In the genomic region with DNA sequence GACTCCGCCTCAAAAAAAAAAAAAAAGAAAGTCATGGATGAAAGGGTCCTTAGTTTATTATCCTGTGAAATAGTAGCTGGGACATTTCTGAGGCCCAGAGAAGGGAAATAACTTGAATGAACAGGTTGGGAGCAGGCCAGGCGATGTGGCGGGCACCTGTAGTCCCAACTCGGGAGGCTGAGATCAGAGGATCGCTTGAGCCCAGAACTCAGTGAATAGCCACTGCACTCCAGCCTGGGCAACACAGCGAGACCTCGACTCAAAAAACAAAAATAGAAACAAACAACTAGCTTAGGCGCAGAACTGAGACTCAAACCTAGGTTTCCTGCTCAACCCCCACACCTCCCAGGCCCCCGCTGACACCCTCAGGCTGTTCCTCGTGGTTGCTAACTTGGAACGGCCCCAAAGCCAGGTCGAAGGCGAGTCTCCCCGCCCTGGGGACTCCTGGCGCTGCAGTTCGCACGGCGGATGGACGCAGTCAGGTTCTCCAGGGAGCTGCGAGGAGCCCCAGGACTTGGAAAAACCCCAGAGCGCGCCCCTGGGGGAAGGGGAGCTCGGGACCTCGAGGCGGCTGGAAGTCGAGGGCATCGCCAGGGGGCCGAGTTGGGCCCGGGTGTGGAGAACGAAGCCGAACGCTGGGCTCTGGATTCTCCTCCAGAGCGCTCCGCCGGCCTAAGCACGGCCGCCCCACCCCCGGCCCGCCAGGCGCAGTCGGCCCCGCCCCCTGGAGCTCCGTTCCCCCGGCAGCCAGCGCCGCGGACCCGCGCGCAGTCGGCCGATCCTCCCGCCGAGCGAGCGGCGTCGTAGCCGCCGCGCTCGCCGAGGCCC, we compare ENCODE assay signal across 1 cellular context.
A peak's percentile ranks its signal among the peaks of the same experiment; 100 is the strongest.
TF ChIP-seq lines count a peak whose summit lies in the region.

TSS of gene STOX1 (plus strand) at position 768 of the 828 bp plus-strand sequence. CDS start 93 bp downstream, outside the sequence.

TF ChIP-seq in HepG2, 621 proteins besides CTCF, POLR2A, EP300 and RAD21 (continued from another document and continues in another):
- no peak for TF ChIP-seq ZNF710 (CRISPR knock-in tag; IDR thresholded peaks at IDR 0.05; ENCODE audit: borderline replicate concordance)
- peak; percentile 59 for TF ChIP-seq ZBTB7B (CRISPR knock-in tag; IDR thresholded peaks at IDR 0.05)
- TF ChIP-seq, protein P1, sequence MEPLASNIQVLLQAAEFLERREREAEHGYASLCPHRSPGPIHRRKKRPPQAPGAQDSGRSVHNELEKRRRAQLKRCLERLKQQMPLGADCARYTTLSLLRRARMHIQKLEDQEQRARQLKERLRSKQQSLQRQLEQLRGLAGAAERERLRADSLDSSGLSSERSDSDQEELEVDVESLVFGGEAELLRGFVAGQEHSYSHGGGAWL (CRISPR knock-in tag; IDR thresholded peaks at IDR 0.05) = no peak
- TF ChIP-seq ZNF33B (CRISPR knock-in tag; IDR thresholded peaks at IDR 0.05) = peak; percentile 69; the same call in 1 of the 2 replicates
- no peak for TF ChIP-seq TAF1 (CRISPR knock-in tag; IDR thresholded peaks at IDR 0.05)
- 0 out of 2 replicates have a peak, but pooled peaks have one; percentile 28 for TF ChIP-seq SMAD3 (CRISPR knock-in tag; IDR thresholded peaks at IDR 0.05)
- no peak for TF ChIP-seq ZSCAN22 (CRISPR knock-in tag; IDR thresholded peaks at IDR 0.05)
- TF ChIP-seq WIZ (CRISPR knock-in tag; IDR thresholded peaks at IDR 0.05) = no peak
- 0 out of 2 replicates have a peak, but pooled peaks have one; percentile 20 for TF ChIP-seq ZNF317 (CRISPR knock-in tag; IDR thresholded peaks at IDR 0.05)
- TF ChIP-seq IRF2 (CRISPR knock-in tag; IDR thresholded peaks at IDR 0.05) = no peak
- TF ChIP-seq SNAPC5 (CRISPR knock-in tag; IDR thresholded peaks at IDR 0.05; ENCODE audit: borderline replicate concordance) = no peak
- no peak for TF ChIP-seq ZNF772 (CRISPR knock-in tag; IDR thresholded peaks at IDR 0.05)
- no peak for TF ChIP-seq ZFP41 (CRISPR knock-in tag; IDR thresholded peaks at IDR 0.05; ENCODE audit: borderline replicate concordance)
- no peak for TF ChIP-seq ZNF7 (CRISPR knock-in tag; IDR thresholded peaks at IDR 0.05)
- TF ChIP-seq, protein P2, sequence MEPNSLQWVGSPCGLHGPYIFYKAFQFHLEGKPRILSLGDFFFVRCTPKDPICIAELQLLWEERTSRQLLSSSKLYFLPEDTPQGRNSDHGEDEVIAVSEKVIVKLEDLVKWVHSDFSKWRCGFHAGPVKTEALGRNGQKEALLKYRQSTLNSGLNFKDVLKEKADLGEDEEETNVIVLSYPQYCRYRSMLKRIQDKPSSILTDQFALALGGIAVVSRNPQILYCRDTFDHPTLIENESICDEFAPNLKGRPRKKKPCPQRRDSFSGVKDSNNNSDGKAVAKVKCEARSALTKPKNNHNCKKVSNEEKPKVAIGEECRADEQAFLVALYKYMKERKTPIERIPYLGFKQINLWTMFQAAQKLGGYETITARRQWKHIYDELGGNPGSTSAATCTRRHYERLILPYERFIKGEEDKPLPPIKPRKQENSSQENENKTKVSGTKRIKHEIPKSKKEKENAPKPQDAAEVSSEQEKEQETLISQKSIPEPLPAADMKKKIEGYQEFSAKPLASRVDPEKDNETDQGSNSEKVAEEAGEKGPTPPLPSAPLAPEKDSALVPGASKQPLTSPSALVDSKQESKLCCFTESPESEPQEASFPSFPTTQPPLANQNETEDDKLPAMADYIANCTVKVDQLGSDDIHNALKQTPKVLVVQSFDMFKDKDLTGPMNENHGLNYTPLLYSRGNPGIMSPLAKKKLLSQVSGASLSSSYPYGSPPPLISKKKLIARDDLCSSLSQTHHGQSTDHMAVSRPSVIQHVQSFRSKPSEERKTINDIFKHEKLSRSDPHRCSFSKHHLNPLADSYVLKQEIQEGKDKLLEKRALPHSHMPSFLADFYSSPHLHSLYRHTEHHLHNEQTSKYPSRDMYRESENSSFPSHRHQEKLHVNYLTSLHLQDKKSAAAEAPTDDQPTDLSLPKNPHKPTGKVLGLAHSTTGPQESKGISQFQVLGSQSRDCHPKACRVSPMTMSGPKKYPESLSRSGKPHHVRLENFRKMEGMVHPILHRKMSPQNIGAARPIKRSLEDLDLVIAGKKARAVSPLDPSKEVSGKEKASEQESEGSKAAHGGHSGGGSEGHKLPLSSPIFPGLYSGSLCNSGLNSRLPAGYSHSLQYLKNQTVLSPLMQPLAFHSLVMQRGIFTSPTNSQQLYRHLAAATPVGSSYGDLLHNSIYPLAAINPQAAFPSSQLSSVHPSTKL (CRISPR knock-in tag; IDR thresholded peaks at IDR 0.05) = no peak
- no peak for TF ChIP-seq PRDM4 (CRISPR knock-in tag; IDR thresholded peaks at IDR 0.05; ENCODE audit: borderline replicate concordance)
- no peak for TF ChIP-seq ZNF850 (CRISPR knock-in tag; conservative IDR thresholded peaks at IDR 0.05)
- no peak for TF ChIP-seq ARHGAP35 (CRISPR knock-in tag; IDR thresholded peaks at IDR 0.05; ENCODE audit: borderline replicate concordance)
- TF ChIP-seq ZNF275 (CRISPR knock-in tag; IDR thresholded peaks at IDR 0.05; ENCODE audit: borderline replicate concordance) = no peak
- TF ChIP-seq ZNF431 (CRISPR knock-in tag; IDR thresholded peaks at IDR 0.05; ENCODE audit: borderline replicate concordance, low read depth) = 0 out of 2 replicates have a peak, but pooled peaks have one; percentile 60
- peak; percentile 20; the same call in 1 of the 2 replicates for TF ChIP-seq ZMYM4 (CRISPR knock-in tag; IDR thresholded peaks at IDR 0.05)
- TF ChIP-seq, protein P3, sequence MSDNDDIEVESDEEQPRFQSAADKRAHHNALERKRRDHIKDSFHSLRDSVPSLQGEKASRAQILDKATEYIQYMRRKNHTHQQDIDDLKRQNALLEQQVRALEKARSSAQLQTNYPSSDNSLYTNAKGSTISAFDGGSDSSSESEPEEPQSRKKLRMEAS (IDR thresholded peaks at IDR 0.05) = peak; percentile 57
- no peak for TF ChIP-seq ZSCAN20 (CRISPR knock-in tag; IDR thresholded peaks at IDR 0.05; ENCODE audit: borderline replicate concordance)
- TF ChIP-seq JARID2 (CRISPR knock-in tag; IDR thresholded peaks at IDR 0.05; ENCODE audit: insufficient replicate concordance) = no peak
- TF ChIP-seq NONO (IDR thresholded peaks at IDR 0.05) = no peak
- TF ChIP-seq NONO (CRISPR knock-in tag; conservative IDR thresholded peaks at IDR 0.05) = no peak
- no peak for TF ChIP-seq DR1 (CRISPR knock-in tag; IDR thresholded peaks at IDR 0.05)
- no peak for TF ChIP-seq KIAA2018 (CRISPR knock-in tag; IDR thresholded peaks at IDR 0.05; ENCODE audit: borderline replicate concordance)
- TF ChIP-seq BATF2 (CRISPR knock-in tag; IDR thresholded peaks at IDR 0.05) = no peak
- no peak for TF ChIP-seq POLR2AphosphoS2 (IDR thresholded peaks at IDR 0.05; ENCODE audit: low read depth, low read length)
- TF ChIP-seq ZSCAN29 (CRISPR knock-in tag; conservative IDR thresholded peaks at IDR 0.05) = no peak
- no peak for TF ChIP-seq CHD2 (IDR thresholded peaks at IDR 0.05; ENCODE audit: low read depth, low read length)
- TF ChIP-seq CC2D1A (CRISPR knock-in tag; IDR thresholded peaks at IDR 0.05) = no peak
- no peak for TF ChIP-seq SOX13 (IDR thresholded peaks at IDR 0.05)
- TF ChIP-seq SOX13 (CRISPR knock-in tag; conservative IDR thresholded peaks at IDR 0.05 in 1 of 2, IDR thresholded peaks at IDR 0.05 in 1 of 2) = no peak
- no peak for TF ChIP-seq ZNF766 (CRISPR knock-in tag; IDR thresholded peaks at IDR 0.05; ENCODE audit: borderline replicate concordance)
- TF ChIP-seq ZIK1 (CRISPR knock-in tag; IDR thresholded peaks at IDR 0.05; ENCODE audit: borderline replicate concordance, low read depth) = no peak
- TF ChIP-seq DMAP1 (CRISPR knock-in tag; IDR thresholded peaks at IDR 0.05) = peak; percentile 37
- no peak for TF ChIP-seq ZNF563 (CRISPR knock-in tag; IDR thresholded peaks at IDR 0.05)
